12 cellular contexts compared by ENCODE assay signal in genomic region chr6:118844915-118845314, GRCh38. TPM values are rescaled to one million over a fixed set of nuclear protein-coding genes. Genes with fewer than 3 reads are reported as not detected.
DNase-seq lines count a peak whose midpoint lies in the region; ATAC-seq and TF ChIP-seq lines count a peak whose summit lies in the region.
"Had no signal": no experiment of that assay in that cellular context is flagged by ENCODE, and none has a peak within 500 bp of the region (broad histone marks: within the 10 kb centered on the region; RNA-seq: fewer than 3 reads in every experiment).

No MANE protein-coding gene starts in this region.

- ATAC-seq in GM19351 (IDR thresholded peaks at IDR 0.05; ENCODE audit: unreplicated experiment): peak; percentile 62
- ATAC-seq in HG02943 (IDR thresholded peaks at IDR 0.05; ENCODE audit: low read depth, unreplicated experiment): peak; percentile 52
- ATAC-seq in activated CD8-positive, alpha-beta T cell treated with anti-CD3 and anti-CD28 coated beads, Interleukin-2, amount 10 ng/mL, durations not matched to agents 7 days and 5 days: peak; percentile 53
- ATAC-seq: left lobe of liver; stimulated activated naive B cell treated with anti-CD40 and anti-IgM and Interleukin-4, amounts not matched to agents 10 μg/mL and 1 μg/mL and 100 μg/mL, for 72 hours had no signal

- H3K4me1 Mint-ChIP-seq in activated CD8-positive, alpha-beta T cell treated with anti-CD3 and anti-CD28 coated beads, Interleukin-2, amount 10 ng/mL, durations not matched to agents 7 days and 5 days (ENCODE audit: low read depth): peaks cover 17% of the 10 kb centered on the region

- in situ Hi-C loops in GM13976 (cut with MboI; ENCODE audit: low sequenced_read_pairs, unreplicated experiment): no loop called here

- peaks cover 6% of the 10 kb centered on the region for H3K9me3 Mint-ChIP-seq in activated CD8-positive, alpha-beta T cell treated with anti-CD3 and anti-CD28 coated beads, Interleukin-2, amount 10 ng/mL, durations not matched to agents 7 days and 5 days (ENCODE audit: insufficient read depth)
- H3K9me3 Mint-ChIP-seq: stimulated activated naive B cell treated with anti-CD40 and anti-IgM and Interleukin-4, amounts not matched to agents 10 μg/mL and 1 μg/mL and 100 μg/mL, for 72 hours had no signal

- H3K36me3 Mint-ChIP-seq in activated CD8-positive, alpha-beta T cell treated with anti-CD3 and anti-CD28 coated beads, Interleukin-2, amount 10 ng/mL, durations not matched to agents 7 days and 5 days (ENCODE audit: low read depth): peaks cover 36% of the 10 kb centered on the region

- H3K27me3 Mint-ChIP-seq in activated CD8-positive, alpha-beta T cell treated with anti-CD3 and anti-CD28 coated beads, Interleukin-2, amount 10 ng/mL, durations not matched to agents 7 days and 5 days (ENCODE audit: low read depth): no peaks in the 10 kb centered on the region
- H3K27me3 Mint-ChIP-seq: stimulated activated naive B cell treated with anti-CD40 and anti-IgM and Interleukin-4, amounts not matched to agents 10 μg/mL and 1 μg/mL and 100 μg/mL, for 72 hours had no signal

- DNase-seq in GM13976 (ENCODE audit: low spot score): peak; percentile 37
- DNase-seq in activated CD8-positive, alpha-beta T cell treated with anti-CD3 and anti-CD28 coated beads, Interleukin-2, amount 10 ng/mL, durations not matched to agents 7 days and 5 days: no peak
- no peak for DNase-seq in putamen (ENCODE audit: low spot score)
- DNase-seq in NCI-H2107 (lab: John Stamatoyannopoulos, UW): no peak
- no peak for DNase-seq in stimulated activated CD4-positive, alpha-beta T cell treated with anti-CD3 and anti-CD28 coated beads, Interleukin-4, amount 100 ng/mL, for 24 hours
- no peak for DNase-seq in stimulated activated CD4-positive, alpha-beta T cell treated with anti-CD3 and anti-CD28 coated beads, Interleukin-4, amount 100 ng/mL, for 1 hour
- DNase-seq: Kasumi-1; NCI-H69; stimulated activated naive B cell treated with anti-CD40 and anti-IgM and Interleukin-4, amounts not matched to agents 10 μg/mL and 1 μg/mL and 100 μg/mL, for 72 hours had no signal

- peak overlapping the region; percentile 55 for H3K27ac Mint-ChIP-seq in activated CD8-positive, alpha-beta T cell treated with anti-CD3 and anti-CD28 coated beads, Interleukin-2, amount 10 ng/mL, durations not matched to agents 7 days and 5 days
- H3K27ac Mint-ChIP-seq: stimulated activated naive B cell treated with anti-CD40 and anti-IgM and Interleukin-4, amounts not matched to agents 10 μg/mL and 1 μg/mL and 100 μg/mL, for 72 hours had no signal

- TF ChIP-seq CTCF in GM13976 (IDR thresholded peaks at IDR 0.05; ENCODE audit: borderline replicate concordance, control extremely low read depth, extremely low read depth, insufficient read depth, missing control alignments): no peak

- POLR2A ChIA-PET in activated CD8-positive, alpha-beta T cell treated with anti-CD3 and anti-CD28 coated beads, Interleukin-2, amount 10 ng/mL, durations not matched to agents 7 days and 5 days (lab: Charles Lee): interaction anchor here (1.1 to 1.7 kb wide), 4 partner anchors 20 to 50 kb away, joined by 3 to 5 read pairs (median 3); no protein-coding TSS in a partner anchor

- no peak overlapping the region for H3K4me3 Mint-ChIP-seq in activated CD8-positive, alpha-beta T cell treated with anti-CD3 and anti-CD28 coated beads, Interleukin-2, amount 10 ng/mL, durations not matched to agents 7 days and 5 days
- H3K4me3 Mint-ChIP-seq: stimulated activated naive B cell treated with anti-CD40 and anti-IgM and Interleukin-4, amounts not matched to agents 10 μg/mL and 1 μg/mL and 100 μg/mL, for 72 hours had no signal

- CTCF ChIA-PET in activated CD8-positive, alpha-beta T cell treated with anti-CD3 and anti-CD28 coated beads, Interleukin-2, amount 10 ng/mL, durations not matched to agents 7 days and 5 days (lab: Charles Lee): interaction anchor here (1.0 to 2.3 kb wide), 6 partner anchors 12 to 279 kb away, joined by 3 to 7 read pairs (median 4); no protein-coding TSS in a partner anchor

RNA-seq across cellular contexts. Expression of gene ASF1A, which starts 49.0 kb away (rescaled TPM):
- 10 to 100 TPM; 49.4 to 51.1 TPM for total RNA-seq in activated CD8-positive, alpha-beta T cell treated with anti-CD3 and anti-CD28 coated beads, Interleukin-2, amount 10 ng/mL, durations not matched to agents 7 days and 5 days
